ENCODE assay signal across 11 cellular contexts in genomic region chr17:74751210-74751529, GRCh38. TPM values are rescaled to one million over a fixed set of nuclear protein-coding genes. Genes with fewer than 3 reads are reported as not detected.
DNase-seq lines count a peak whose midpoint lies in the region; ATAC-seq, FAIRE-seq and TF ChIP-seq lines count a peak whose summit lies in the region.
"Had no signal": no experiment of that assay in that cellular context is flagged by ENCODE, and none has a peak within 500 bp of the region (broad histone marks: within the 10 kb centered on the region; RNA-seq: fewer than 3 reads in every experiment).

No MANE protein-coding gene starts in this region.

- H3K27ac ChIP-seq in GM12878 (ENCODE audit: control insufficient read depth, insufficient read depth) (no peak overlapping the region), tibial nerve (peak overlapping the region; percentile 65 to 94 (median 84))
- H3K27ac ChIP-seq: ovary had no signal

- peak overlapping the region; percentile 36; the same call in 1 of the 2 replicates for H3K4me3 ChIP-seq in GM12878
- peak overlapping the region; percentile 98 for H3K4me3 ChIP-seq in mononuclear cell (ENCODE audit: low read length)
- H3K4me3 ChIP-seq in tibial nerve, result peak overlapping the region in 3 of 4 donors; percentile 26 to 96 (median 89)
- H3K4me3 ChIP-seq: ovary had no signal

- H3K9me3 ChIP-seq in GM12878 (replicated peaks; ENCODE audit: control insufficient read depth, insufficient read depth, low read length) (no peaks in the 10 kb centered on the region), mononuclear cell (ENCODE audit: low read depth, low read length) (no peaks in the 10 kb centered on the region), tibial nerve (no peaks in the 10 kb centered on the region)
- H3K9me3 ChIP-seq: ovary had no signal

- POLR2A ChIA-PET in GM12878 (lab: Charles Lee), result interaction anchor here (1.7 to 3.9 kb wide), 4 partner anchors 8 to 23 kb away, joined by 3 to 17 read pairs (median 12); partner anchors contain the start of gene RAB37

- no peak for DNase-seq in activated naive CD4-positive, alpha-beta T cell treated with anti-CD3 and anti-CD28 coated beads for 36 hours
- DNase-seq in activated naive CD4-positive, alpha-beta T cell (lab: John Stamatoyannopoulos, UW), result no peak
- DNase-seq in GM12878 (ENCODE audit: low read depth, low spot score), result no peak
- DNase-seq in tibial nerve (ENCODE audit: low spot score in 2 of 2), result no peak
- no peak for DNase-seq in NCI-H2081 (lab: John Stamatoyannopoulos, UW)
- no peak for DNase-seq in NCI-H1105 (lab: John Stamatoyannopoulos, UW)
- DNase-seq in HuH-7 (ENCODE audit: low spot score), result no peak
- DNase-seq: ovary had no signal

- no peaks in the 10 kb centered on the region for H3K27me3 Mint-ChIP-seq in activated naive CD4-positive, alpha-beta T cell treated with anti-CD3 and anti-CD28 coated beads for 36 hours (ENCODE audit: low read depth)

- H3K27ac Mint-ChIP-seq in activated naive CD4-positive, alpha-beta T cell treated with anti-CD3 and anti-CD28 coated beads for 36 hours, result peak overlapping the region; percentile 94

- peaks cover 33% of the 10 kb centered on the region for H3K79me2 ChIP-seq in GM12878 (ENCODE audit: control insufficient read depth, insufficient read depth, low read length)

- peaks cover 3% of the 10 kb centered on the region for H3K4me1 ChIP-seq in GM12878 (ENCODE audit: control insufficient read depth, insufficient read depth, low read length)
- peaks cover 83% of the 10 kb centered on the region for H3K4me1 ChIP-seq in mononuclear cell (ENCODE audit: insufficient read depth, low read length)
- H3K4me1 ChIP-seq in tibial nerve, result peaks cover 0 to 84% (median 55%) of the 10 kb centered on the region in 4 donors

- no peak overlapping the region for H2AFZ ChIP-seq in GM12878 (ENCODE audit: control insufficient read depth, low read depth, low read length)

- no peak for ATAC-seq in GM12878

- in situ Hi-C loops in GM12878 (cut with MboI), result no loop called here

- peak overlapping the region; percentile 92 for H3K4me2 ChIP-seq in GM12878 (ENCODE audit: control insufficient read depth, insufficient read depth)

- BruUV-seq in GM12878 (replicated peaks; lab: Mats Ljungman, UMichigan), result no TSS peak

- SMC1A ChIA-PET in GM12878 (lab: Charles Lee; ENCODE audit: uncharacterized antibody, unreplicated experiment), result interaction anchor here (1.1 to 3.1 kb wide), 3 partner anchors 8 to 24 kb away, joined by 3 to 10 read pairs (median 3); partner anchors contain the start of genes NAT9 and RAB37

- H4K20me1 ChIP-seq in GM12878 (ENCODE audit: control insufficient read depth, insufficient read depth), result no peaks in the 10 kb centered on the region

- no peaks in the 10 kb centered on the region; a peak in 1 of 4 replicates for H3K36me3 ChIP-seq in GM12878 (ENCODE audit: control insufficient read depth in 2 of 2, insufficient read depth in 2 of 2, low read length in 1 of 2)
- no peaks in the 10 kb centered on the region for H3K36me3 ChIP-seq in tibial nerve
- H3K36me3 ChIP-seq: ovary had no signal

- no peak overlapping the region for H3K9ac ChIP-seq in GM12878 (ENCODE audit: control insufficient read depth, insufficient read depth, low read length)

- peak overlapping the region; percentile 94 for H3K4me3 Mint-ChIP-seq in activated naive CD4-positive, alpha-beta T cell treated with anti-CD3 and anti-CD28 coated beads for 36 hours

- 52% methylated on average over 4 of the region's 4 CpGs for WGBS in GM12878 (ENCODE audit: insufficient coverage, insufficient replicate concordance, low lambda C conversion rate, missing lambda C conversion rate)
- 42 to 47% methylated on average over 4 of the region's 4 CpGs for WGBS in tibial nerve, 2 donors

- peaks cover 61% of the 10 kb centered on the region for H3K4me1 Mint-ChIP-seq in activated naive CD4-positive, alpha-beta T cell treated with anti-CD3 and anti-CD28 coated beads for 36 hours (ENCODE audit: low read depth)

- RAD21 ChIA-PET in GM12878 (lab: Charles Lee; ENCODE audit: unreplicated experiment), result interaction anchor here (0.7 to 2.9 kb wide), 2 partner anchors 9 to 13 kb away, joined by 3 to 11 read pairs; partner anchors contain the start of gene RAB37

- no peak for TF ChIP-seq RAD21 in GM12878 (IDR thresholded peaks at IDR 0.05; ENCODE audit: insufficient read depth, low read depth, low read length)

- TF ChIP-seq EP300 in GM12878 (IDR thresholded peaks at IDR 0.05; ENCODE audit: borderline replicate concordance in 1 of 2, control insufficient read depth in 1 of 2, low read depth in 2 of 2, low read length in 2 of 2), result no peak
- TF ChIP-seq EP300 in tibial nerve (IDR thresholded peaks at IDR 0.05), result no peak

- TF ChIP-seq POLR2A in GM12878 (IDR thresholded peaks at IDR 0.05; ENCODE audit: low read depth, low read length) (no peak), tibial nerve (IDR thresholded peaks at IDR 0.05) (no peak)

- FAIRE-seq in GM12878 (lab: Jason Lieb, UNC), result no peak

- no peak for TF ChIP-seq CTCF in GM12878 (IDR thresholded peaks at IDR 0.05 in 2 of 3, conservative IDR thresholded peaks at IDR 0.05 in 1 of 3; ENCODE audit: control insufficient read depth in 2 of 3, extremely low read depth in 1 of 3, insufficient read depth in 1 of 3, low read depth in 3 of 3, low read length in 3 of 3)
- no peak for TF ChIP-seq CTCF in tibial nerve (IDR thresholded peaks at IDR 0.05)

- intact Hi-C loops in activated naive CD4-positive, alpha-beta T cell treated with anti-CD3 and anti-CD28 coated beads for 36 hours (cut with micrococcal nuclease), result loop anchor here (1.0 kb wide), 1 partner anchor 8 kb away; no protein-coding TSS in a partner anchor
- intact Hi-C loops in GM12878 (cut with micrococcal nuclease; ENCODE audit: unreplicated experiment), result no loop called here

- no peaks in the 10 kb centered on the region for H3K9me3 Mint-ChIP-seq in activated naive CD4-positive, alpha-beta T cell treated with anti-CD3 and anti-CD28 coated beads for 36 hours

- CTCF ChIA-PET in activated naive CD4-positive, alpha-beta T cell treated with anti-CD3 and anti-CD28 coated beads for 36 hours (lab: Charles Lee), result interaction anchor here (0.9 to 3.5 kb wide), 8 partner anchors 8 to 40 kb away, joined by 3 to 32 read pairs (median 6); partner anchors contain the start of gene NAT9
- CTCF ChIA-PET in GM12878 (lab: Yijun Ruan, JAX), result interaction anchor here (0.9 to 2.1 kb wide), 4 partner anchors 9 to 40 kb away, joined by 3 to 12 read pairs (median 4); partner anchors contain the start of gene RAB37

- no peaks in the 10 kb centered on the region for H3K27me3 ChIP-seq in GM12878 (replicated peaks in 1 of 2; ENCODE audit: control insufficient read depth in 2 of 2, insufficient read depth in 2 of 2, low read length in 1 of 2)
- H3K27me3 ChIP-seq in mononuclear cell (ENCODE audit: insufficient read depth, low read length), result no peaks in the 10 kb centered on the region
- no peaks in the 10 kb centered on the region for H3K27me3 ChIP-seq in tibial nerve
- H3K27me3 ChIP-seq: ovary had no signal

- H3K36me3 Mint-ChIP-seq in activated naive CD4-positive, alpha-beta T cell treated with anti-CD3 and anti-CD28 coated beads for 36 hours (ENCODE audit: low read depth), result peaks cover 17% of the 10 kb centered on the region

RNA-seq across cellular contexts. Expression of gene NHERF1, which starts 2.7 kb away (rescaled TPM):
- 10 to 100 TPM; 70.8 to 77.6 TPM for total RNA-seq in activated naive CD4-positive, alpha-beta T cell treated with anti-CD3 and anti-CD28 coated beads for 36 hours
- 10.8 and 11.9 TPM in 2 replicates for total RNA-seq in GM12878 (2013; cell fraction: nucleolus; rRNA removed)
- 24.7 and 27.4 TPM in 2 replicates for total RNA-seq in GM12878 (2014; rRNA removed)
- 21.5 and 23.5 TPM in 2 replicates for total RNA-seq in GM12878 (2014; rRNA removed; fragmentation: Illumina TruSeq; extraction: Trizol)
- total RNA-seq in GM12878 (2021), result 52.9 and 53.2 TPM in 2 replicates
- polyA plus RNA-seq in GM12878 (2011; ENCODE audit: low read depth), result 13.3 TPM
- polyA plus RNA-seq in GM12878 (2011; rRNA removed), result 35.4 and 61.6 TPM in 2 replicates
- polyA plus RNA-seq in GM12878 (2011; cell fraction: cytosol; rRNA removed), result 72.8 and 76.3 TPM in 2 replicates
- polyA plus RNA-seq in GM12878 (2011; cell fraction: nucleus; rRNA removed), result 42.6 and 58.8 TPM in 2 replicates
- 27.8 and 28.5 TPM in 2 replicates for polyA plus RNA-seq in GM12878 (2012)
- 21.5 and 39.2 TPM in 2 replicates for polyA plus RNA-seq in GM12878 (2014; fragmentation: Illumina TruSeq; extraction: Trizol)
- polyA plus RNA-seq in GM12878 (2014; fragmentation: Nextera tagmentation; extraction: Ambion mirVana), result 10 to 100 TPM; 13.4 to 14.3 TPM
- polyA plus RNA-seq in GM12878 (2014; rRNA removed), result 38.8 and 41.3 TPM in 2 replicates
- polyA plus RNA-seq in GM12878 (2016; fragmentation: Nextera tagmentation; extraction: Ambion mirVana), result 10 to 100 TPM; 57.3 to 61.2 TPM
- 49.8 and 66.4 TPM in 2 replicates for polyA minus RNA-seq in GM12878 (2011; rRNA and poly(A)+ RNA removed)
- 24.6 and 28.6 TPM in 2 replicates for polyA minus RNA-seq in GM12878 (2011; cell fraction: cytosol; rRNA and poly(A)+ RNA removed)
- polyA minus RNA-seq in GM12878 (2011; cell fraction: nucleus; rRNA and poly(A)+ RNA removed), result 8.5 and 14.5 TPM in 2 replicates
- 62.9 TPM for total RNA-seq in mononuclear cell
- 10 to 100 TPM; 42.2 to 55.2 (median 53.0) TPM for total RNA-seq in tibial nerve

RNA-seq across cellular contexts. Expression of gene RAB37, which starts 14.1 kb away (rescaled TPM):
- total RNA-seq in activated naive CD4-positive, alpha-beta T cell treated with anti-CD3 and anti-CD28 coated beads for 36 hours, result 1 to 10 TPM; 2.1 to 2.3 TPM
- total RNA-seq in GM12878 (2013; cell fraction: nucleolus; rRNA removed), result 7.8 and 10.2 TPM in 2 replicates
- 1.1 and 1.5 TPM in 2 replicates for total RNA-seq in GM12878 (2014; rRNA removed)
- total RNA-seq in GM12878 (2014; rRNA removed; fragmentation: Illumina TruSeq; extraction: Trizol), result 1.7 and 2.0 TPM in 2 replicates
- 2.3 and 2.7 TPM in 2 replicates for total RNA-seq in GM12878 (2021)
- 9.9 TPM for polyA plus RNA-seq in GM12878 (2011; ENCODE audit: low read depth)
- 4.5 and 5.6 TPM in 2 replicates for polyA plus RNA-seq in GM12878 (2011; rRNA removed)
- polyA plus RNA-seq in GM12878 (2011; cell fraction: cytosol; rRNA removed), result 4.4 and 4.5 TPM in 2 replicates
- 4.2 and 8.4 TPM in 2 replicates for polyA plus RNA-seq in GM12878 (2011; cell fraction: nucleus; rRNA removed)
- polyA plus RNA-seq in GM12878 (2012), result 11.4 and 11.9 TPM in 2 replicates
- 1.9 and 3.1 TPM in 2 replicates for polyA plus RNA-seq in GM12878 (2014; fragmentation: Illumina TruSeq; extraction: Trizol)
- polyA plus RNA-seq in GM12878 (2014; fragmentation: Nextera tagmentation; extraction: Ambion mirVana), result under 1 TPM; 0.48 to 0.97 TPM
- polyA plus RNA-seq in GM12878 (2014; rRNA removed), result 3.6 and 5.6 TPM in 2 replicates
- 1 to 10 TPM; 1.6 to 1.7 TPM for polyA plus RNA-seq in GM12878 (2016; fragmentation: Nextera tagmentation; extraction: Ambion mirVana)
- polyA minus RNA-seq in GM12878 (2011; rRNA and poly(A)+ RNA removed), result 2.7 and 4.6 TPM in 2 replicates
- polyA minus RNA-seq in GM12878 (2011; cell fraction: cytosol; rRNA and poly(A)+ RNA removed), result 1.1 and 1.9 TPM in 2 replicates
- 0.48 and 0.86 TPM in 2 replicates for polyA minus RNA-seq in GM12878 (2011; cell fraction: nucleus; rRNA and poly(A)+ RNA removed)
- 21.8 TPM for total RNA-seq in mononuclear cell
- total RNA-seq in tibial nerve, result 1 to 10 TPM in 3 of 4 donors, under 1 TPM in 1; 0.87 to 4.4 (median 2.3) TPM
- total RNA-seq: glomerular endothelial cell had no signal

RNA-seq across cellular contexts. Expression of gene NAT9, which starts 25.0 kb away (rescaled TPM):
- 10 to 100 TPM; 42.1 to 43.9 TPM for total RNA-seq in activated naive CD4-positive, alpha-beta T cell treated with anti-CD3 and anti-CD28 coated beads for 36 hours
- total RNA-seq in GM12878 (2013; cell fraction: nucleolus; rRNA removed), result 68.1 and 91.4 TPM in 2 replicates
- total RNA-seq in GM12878 (2014; rRNA removed) (16.3 and 16.7 TPM in 2 replicates), GM12878 (2014; rRNA removed; fragmentation: Illumina TruSeq; extraction: Trizol) (27.5 and 28.0 TPM in 2 replicates), GM12878 (2021) (44.8 and 45.3 TPM in 2 replicates), mononuclear cell (14.9 TPM), tibial nerve (10 to 100 TPM; 27.5 to 78.6 (median 43.2) TPM)
- polyA plus RNA-seq in GM12878 (2011; ENCODE audit: low read depth), result 36.0 TPM
- polyA plus RNA-seq in GM12878 (2011; rRNA removed) (23.2 and 26.7 TPM in 2 replicates), GM12878 (2014; fragmentation: Illumina TruSeq; extraction: Trizol) (17.9 and 26.4 TPM in 2 replicates), GM12878 (2014; fragmentation: Nextera tagmentation; extraction: Ambion mirVana) (1 to 10 TPM; 3.5 to 4.5 TPM), GM12878 (2014; rRNA removed) (43.2 and 46.4 TPM in 2 replicates), GM12878 (2016; fragmentation: Nextera tagmentation; extraction: Ambion mirVana) (10 to 100 TPM; 33.9 to 36.4 TPM)
- polyA plus RNA-seq in GM12878 (2011; cell fraction: cytosol; rRNA removed), result 31.5 and 40.8 TPM in 2 replicates
- 150 and 164 TPM in 2 replicates for polyA plus RNA-seq in GM12878 (2011; cell fraction: nucleus; rRNA removed)
- 40.0 and 45.4 TPM in 2 replicates for polyA plus RNA-seq in GM12878 (2012)
- 18.9 and 36.0 TPM in 2 replicates for polyA minus RNA-seq in GM12878 (2011; rRNA and poly(A)+ RNA removed)
- polyA minus RNA-seq in GM12878 (2011; cell fraction: cytosol; rRNA and poly(A)+ RNA removed), result 6.5 and 9.3 TPM in 2 replicates
- polyA minus RNA-seq in GM12878 (2011; cell fraction: nucleus; rRNA and poly(A)+ RNA removed), result 29.6 and 34.8 TPM in 2 replicates

RNA-seq across cellular contexts. Expression of gene CD300LF, which starts 38.4 kb away (rescaled TPM):
- not detected for total RNA-seq in activated naive CD4-positive, alpha-beta T cell treated with anti-CD3 and anti-CD28 coated beads for 36 hours
- not detected in 2 replicates for total RNA-seq in GM12878 (2013; cell fraction: nucleolus; rRNA removed)
- total RNA-seq in GM12878 (2014; rRNA removed), result not detected in 2 replicates
- total RNA-seq in GM12878 (2014; rRNA removed; fragmentation: Illumina TruSeq; extraction: Trizol), result not detected in 2 replicates
- not detected in 2 replicates for total RNA-seq in GM12878 (2021)
- polyA plus RNA-seq in GM12878 (2011; ENCODE audit: low read depth), result not detected
- polyA plus RNA-seq in GM12878 (2011; rRNA removed), result 0.15 TPM in 1 of 2 replicates, not detected in the other
- not detected in 2 replicates for polyA plus RNA-seq in GM12878 (2011; cell fraction: cytosol; rRNA removed)
- polyA plus RNA-seq in GM12878 (2011; cell fraction: nucleus; rRNA removed), result not detected in 2 replicates
- not detected in 2 replicates for polyA plus RNA-seq in GM12878 (2012)
- not detected in 2 replicates for polyA plus RNA-seq in GM12878 (2014; fragmentation: Illumina TruSeq; extraction: Trizol)
- polyA plus RNA-seq in GM12878 (2014; fragmentation: Nextera tagmentation; extraction: Ambion mirVana), result not detected
- polyA plus RNA-seq in GM12878 (2014; rRNA removed), result not detected in 2 replicates
- not detected for polyA plus RNA-seq in GM12878 (2016; fragmentation: Nextera tagmentation; extraction: Ambion mirVana)
- not detected in 2 replicates for polyA minus RNA-seq in GM12878 (2011; rRNA and poly(A)+ RNA removed)
- not detected in 2 replicates for polyA minus RNA-seq in GM12878 (2011; cell fraction: cytosol; rRNA and poly(A)+ RNA removed)
- not detected in 2 replicates for polyA minus RNA-seq in GM12878 (2011; cell fraction: nucleus; rRNA and poly(A)+ RNA removed)
- 20.5 TPM for total RNA-seq in mononuclear cell
- total RNA-seq in tibial nerve, result 1 to 10 TPM in 1 of 4 donors, not detected in 3; 2.1 TPM
- total RNA-seq: glomerular endothelial cell; T-helper 2 cell treated with Interferon-gamma antibody and Interleukin-4, amounts not matched to agents 100 ng/mL and 5 ng/mL, for 36 hours had no signal

Comparison
In these comparisons a context has a peak if more than half of its experiments do, and no peak if none do; other contexts are left out.
1. H3K4me3 ChIP-seq: peak in every context shown above with its lines; median percentile 98 in mononuclear cell; 89 in tibial nerve; 36 in GM12878.